ENCODE assay signal across 1 cellular context in the genomic region with DNA sequence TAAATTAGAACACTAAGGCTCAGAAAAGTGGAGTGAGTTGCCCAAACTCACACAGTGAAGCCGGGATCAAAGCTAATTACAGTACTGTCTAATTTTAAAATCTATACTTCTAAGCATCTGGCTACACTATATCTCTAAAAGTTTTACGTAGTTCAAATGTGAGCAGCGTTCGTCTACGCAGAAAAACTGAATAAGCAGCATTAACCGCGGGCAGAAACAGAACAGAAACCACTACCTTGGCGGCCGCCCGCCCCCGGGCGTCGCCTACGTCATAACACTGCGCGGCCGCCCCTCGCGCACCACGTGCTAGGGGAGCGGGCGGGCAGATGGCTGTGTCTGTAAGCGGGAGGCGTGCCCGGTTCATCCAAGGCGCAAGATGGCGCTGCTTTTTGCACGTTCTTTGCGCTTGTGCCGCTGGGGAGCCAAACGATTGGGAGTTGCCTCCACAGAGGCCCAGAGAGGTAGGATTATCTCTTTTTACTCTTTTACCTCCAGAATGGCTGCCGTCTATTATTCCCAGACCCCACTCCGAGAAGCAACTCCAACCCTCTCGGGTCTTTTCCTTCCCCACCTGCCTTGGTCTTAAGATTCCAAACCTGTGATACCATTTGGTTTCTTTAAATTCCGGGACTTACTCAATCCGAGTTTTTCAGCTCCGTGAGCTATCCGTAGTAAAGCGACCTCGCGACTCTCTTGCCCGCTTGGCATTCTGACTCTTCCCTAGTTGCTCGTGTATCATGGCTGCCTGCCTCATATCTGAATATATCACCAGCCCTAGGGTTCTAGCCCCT.
A peak's percentile ranks its signal among the peaks of the same experiment; 100 is the strongest.
TF ChIP-seq lines count a peak whose summit lies in the region.

Gene SPRYD4 (plus strand): TSS at position 363 of the 791 bp plus-strand sequence. CDS start 14 bp downstream, at position 377.

TF ChIP-seq in HepG2, 621 proteins besides CTCF, POLR2A, EP300 and RAD21 (continued from another document and continues in another):
- TF ChIP-seq IKZF4 (CRISPR knock-in tag; IDR thresholded peaks at IDR 0.05; ENCODE audit: borderline replicate concordance, low read depth, not compliant biosample characterization) (peak; percentile 75), MIXL1 (CRISPR knock-in tag; IDR thresholded peaks at IDR 0.05) (peak; percentile 75), FOXK2 (IDR thresholded peaks at IDR 0.05) (peak; percentile 67; the same call in 1 of the 2 replicates), SMC3 (IDR thresholded peaks at IDR 0.05; ENCODE audit: low read length) (no peak), ZNF484 (CRISPR knock-in tag; IDR thresholded peaks at IDR 0.05; ENCODE audit: borderline replicate concordance, low read depth) (no peak), NCOA5 (CRISPR knock-in tag; IDR thresholded peaks at IDR 0.05) (no peak), NR2F1 (CRISPR knock-in tag; IDR thresholded peaks at IDR 0.05) (no peak; a peak in 1 of 4 replicates), ZNF746 (CRISPR knock-in tag; IDR thresholded peaks at IDR 0.05) (peak; percentile 69; the same call in 1 of the 2 replicates), ZNF12 (CRISPR knock-in tag; IDR thresholded peaks at IDR 0.05) (no peak; the same call in 1 of the 2 replicates), ZNF234 (CRISPR knock-in tag; conservative IDR thresholded peaks at IDR 0.05) (no peak), HDAC1 (CRISPR knock-in tag; IDR thresholded peaks at IDR 0.05) (peak; percentile 97), ZNF230 (CRISPR knock-in tag; IDR thresholded peaks at IDR 0.05) (peak; percentile 65; the same call in 1 of the 2 replicates), SKIL (CRISPR knock-in tag; IDR thresholded peaks at IDR 0.05; ENCODE audit: borderline replicate concordance) (peak; percentile 66; the same call in 1 of the 2 replicates), NR0B2 (CRISPR knock-in tag; IDR thresholded peaks at IDR 0.05) (peak; percentile 96), ZNF546 (CRISPR knock-in tag; conservative IDR thresholded peaks at IDR 0.05) (no peak; the same call in 1 of the 2 replicates), ZNF10 (CRISPR knock-in tag; IDR thresholded peaks at IDR 0.05; ENCODE audit: borderline replicate concordance, low read depth) (no peak), KDM2A (CRISPR knock-in tag; IDR thresholded peaks at IDR 0.05; ENCODE audit: borderline replicate concordance, low read depth) (peak; percentile 98), SPEN (CRISPR knock-in tag; IDR thresholded peaks at IDR 0.05; ENCODE audit: low read depth) (peak; percentile 94), FLYWCH1 (CRISPR knock-in tag; IDR thresholded peaks at IDR 0.05) (no peak), NR2F6 (IDR thresholded peaks at IDR 0.05) (no peak), NR2F6 (CRISPR knock-in tag; IDR thresholded peaks at IDR 0.05) (peak; percentile 46; the same call in 1 of the 2 replicates), MAX (IDR thresholded peaks at IDR 0.05) (peak; percentile 100), TBL1XR1 (IDR thresholded peaks at IDR 0.05; ENCODE audit: borderline replicate concordance, low read length, partially characterized antibody) (no peak), CBX1 (IDR thresholded peaks at IDR 0.05; ENCODE audit: low read depth) (peak; percentile 89), ZNF703 (CRISPR knock-in tag; IDR thresholded peaks at IDR 0.05; ENCODE audit: borderline replicate concordance) (no peak), PAF1 (CRISPR knock-in tag; IDR thresholded peaks at IDR 0.05) (no peak), ZXDC (CRISPR knock-in tag; IDR thresholded peaks at IDR 0.05) (no peak), THYN1 (CRISPR knock-in tag; IDR thresholded peaks at IDR 0.05; ENCODE audit: borderline replicate concordance, low read depth) (no peak), MBNL3 (CRISPR knock-in tag; conservative IDR thresholded peaks at IDR 0.05) (no peak), CENPT (CRISPR knock-in tag; IDR thresholded peaks at IDR 0.05; ENCODE audit: low read depth) (no peak), ZC3H4 (CRISPR knock-in tag; IDR thresholded peaks at IDR 0.05; ENCODE audit: borderline replicate concordance) (no peak), ZFAT (CRISPR knock-in tag; conservative IDR thresholded peaks at IDR 0.05) (no peak), ZFX (CRISPR knock-in tag; IDR thresholded peaks at IDR 0.05; ENCODE audit: low read depth) (peak; percentile 82), ETV6 (CRISPR knock-in tag; conservative IDR thresholded peaks at IDR 0.05) (0 out of 2 replicates have a peak, but pooled peaks have one; percentile 37), ZNF629 (CRISPR knock-in tag; conservative IDR thresholded peaks at IDR 0.05) (0 out of 2 replicates have a peak, but pooled peaks have one; percentile 5), STAT5B (CRISPR knock-in tag; IDR thresholded peaks at IDR 0.05) (peak; percentile 58; the same call in 1 of the 2 replicates), KDM6A (CRISPR knock-in tag; IDR thresholded peaks at IDR 0.05; ENCODE audit: low read depth) (no peak), ZNF646 (CRISPR knock-in tag; IDR thresholded peaks at IDR 0.05) (no peak), ZBTB1 (CRISPR knock-in tag; IDR thresholded peaks at IDR 0.05; ENCODE audit: borderline replicate concordance) (no peak), CAMTA2 (CRISPR knock-in tag; IDR thresholded peaks at IDR 0.05; ENCODE audit: borderline replicate concordance) (no peak), ZNF292 (CRISPR knock-in tag; IDR thresholded peaks at IDR 0.05; ENCODE audit: borderline replicate concordance, low read depth) (no peak), NPAS2 (CRISPR knock-in tag; IDR thresholded peaks at IDR 0.05; ENCODE audit: borderline replicate concordance) (no peak), ZSCAN21 (CRISPR knock-in tag; IDR thresholded peaks at IDR 0.05; ENCODE audit: borderline replicate concordance) (peak; percentile 89; the same call in 1 of the 2 replicates)
- TF ChIP-seq, protein P1, sequence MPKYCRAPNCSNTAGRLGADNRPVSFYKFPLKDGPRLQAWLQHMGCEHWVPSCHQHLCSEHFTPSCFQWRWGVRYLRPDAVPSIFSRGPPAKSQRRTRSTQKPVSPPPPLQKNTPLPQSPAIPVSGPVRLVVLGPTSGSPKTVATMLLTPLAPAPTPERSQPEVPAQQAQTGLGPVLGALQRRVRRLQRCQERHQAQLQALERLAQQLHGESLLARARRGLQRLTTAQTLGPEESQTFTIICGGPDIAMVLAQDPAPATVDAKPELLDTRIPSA (CRISPR knock-in tag; IDR thresholded peaks at IDR 0.05; ENCODE audit: borderline replicate concordance) = peak; percentile 45; the same call in 1 of the 2 replicates
- TF ChIP-seq, protein P2, sequence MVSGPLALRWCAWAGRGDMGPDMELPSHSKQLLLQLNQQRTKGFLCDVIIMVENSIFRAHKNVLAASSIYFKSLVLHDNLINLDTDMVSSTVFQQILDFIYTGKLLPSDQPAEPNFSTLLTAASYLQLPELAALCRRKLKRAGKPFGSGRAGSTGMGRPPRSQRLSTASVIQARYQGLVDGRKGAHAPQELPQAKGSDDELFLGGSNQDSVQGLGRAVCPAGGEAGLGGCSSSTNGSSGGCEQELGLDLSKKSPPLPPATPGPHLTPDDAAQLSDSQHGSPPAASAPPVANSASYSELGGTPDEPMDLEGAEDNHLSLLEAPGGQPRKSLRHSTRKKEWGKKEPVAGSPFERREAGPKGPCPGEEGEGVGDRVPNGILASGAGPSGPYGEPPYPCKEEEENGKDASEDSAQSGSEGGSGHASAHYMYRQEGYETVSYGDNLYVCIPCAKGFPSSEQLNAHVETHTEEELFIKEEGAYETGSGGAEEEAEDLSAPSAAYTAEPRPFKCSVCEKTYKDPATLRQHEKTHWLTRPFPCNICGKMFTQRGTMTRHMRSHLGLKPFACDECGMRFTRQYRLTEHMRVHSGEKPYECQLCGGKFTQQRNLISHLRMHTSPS (CRISPR knock-in tag; IDR thresholded peaks at IDR 0.05; ENCODE audit: low read depth) = peak; percentile 46; the same call in 1 of the 2 replicates
- TF ChIP-seq, protein P3, sequence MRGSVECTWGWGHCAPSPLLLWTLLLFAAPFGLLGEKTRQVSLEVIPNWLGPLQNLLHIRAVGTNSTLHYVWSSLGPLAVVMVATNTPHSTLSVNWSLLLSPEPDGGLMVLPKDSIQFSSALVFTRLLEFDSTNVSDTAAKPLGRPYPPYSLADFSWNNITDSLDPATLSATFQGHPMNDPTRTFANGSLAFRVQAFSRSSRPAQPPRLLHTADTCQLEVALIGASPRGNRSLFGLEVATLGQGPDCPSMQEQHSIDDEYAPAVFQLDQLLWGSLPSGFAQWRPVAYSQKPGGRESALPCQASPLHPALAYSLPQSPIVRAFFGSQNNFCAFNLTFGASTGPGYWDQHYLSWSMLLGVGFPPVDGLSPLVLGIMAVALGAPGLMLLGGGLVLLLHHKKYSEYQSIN (CRISPR knock-in tag; IDR thresholded peaks at IDR 0.05; ENCODE audit: borderline replicate concordance) = no peak
- TF ChIP-seq, protein P4, sequence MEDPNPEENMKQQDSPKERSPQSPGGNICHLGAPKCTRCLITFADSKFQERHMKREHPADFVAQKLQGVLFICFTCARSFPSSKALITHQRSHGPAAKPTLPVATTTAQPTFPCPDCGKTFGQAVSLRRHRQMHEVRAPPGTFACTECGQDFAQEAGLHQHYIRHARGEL (CRISPR knock-in tag; IDR thresholded peaks at IDR 0.05) = no peak
